In genomic region chr7:41674505-41675023, GRCh38 we compare ENCODE assay signal across 27 cellular contexts. TPM values are rescaled to one million over a fixed set of nuclear protein-coding genes. Genes with fewer than 3 reads are reported as not detected.
"Had no signal": no experiment of that assay in that cellular context is flagged by ENCODE, and none has a peak within 500 bp of the region (broad histone marks: within the 10 kb centered on the region; RNA-seq: fewer than 3 reads in every experiment).

No MANE protein-coding gene starts in this region.

- H2AFZ ChIP-seq: PC-9 had no signal

- H3K4me1 ChIP-seq: Peyer's patch had no signal

- H3K27me3 ChIP-seq: MG63, Peyer's patch, SJSA1 had no signal

- ATAC-seq: HepG2, Right ventricle myocardium inferior had no signal

- DNase-seq: IMR-90, Karpas-422, KG1, MG63, NCI-H1092, NCI-H1105 treated with DMSO at 0.1 percent for 48 hours, NCI-H1417 treated with DMSO at 0.1 percent for 48 hours, NCI-H146, NCI-H1694 treated with DMSO at 0.1 percent for 48 hours, NCI-H2029, NCI-H2081 treated with DMSO at 0.1 percent for 48 hours, NCI-H2171, NCI-H226, NCI-H446, NCI-H510A, NCI-H524 treated with DMSO at 0.1 percent for 48 hours, NCI-H69, NCI-H774, PC-9, Peyer's patch, SIG-M5, T-helper 1 cell had no signal

- H3K4me2 ChIP-seq: PC-9 had no signal

- FAIRE-seq: HepG2 had no signal

- H3K9me3 ChIP-seq: MG63, Peyer's patch, SJSA1 had no signal

- H3K27ac ChIP-seq: PC-9, Peyer's patch, SJSA1, SK-N-MC had no signal

- H3K4me3 ChIP-seq: MG63, PC-9, Peyer's patch, SJSA1, SK-N-MC had no signal

- H3K36me3 ChIP-seq: MG63, Peyer's patch, SJSA1 had no signal

RNA-seq across cellular contexts. Expression of gene INHBA, which starts 28.3 kb away (rescaled TPM):
- total RNA-seq: HepG2, OCI-LY7 had no signal
- polyA plus RNA-seq: HepG2 had no signal
